ENCODE assay signal across 15 cellular contexts in the genomic region with DNA sequence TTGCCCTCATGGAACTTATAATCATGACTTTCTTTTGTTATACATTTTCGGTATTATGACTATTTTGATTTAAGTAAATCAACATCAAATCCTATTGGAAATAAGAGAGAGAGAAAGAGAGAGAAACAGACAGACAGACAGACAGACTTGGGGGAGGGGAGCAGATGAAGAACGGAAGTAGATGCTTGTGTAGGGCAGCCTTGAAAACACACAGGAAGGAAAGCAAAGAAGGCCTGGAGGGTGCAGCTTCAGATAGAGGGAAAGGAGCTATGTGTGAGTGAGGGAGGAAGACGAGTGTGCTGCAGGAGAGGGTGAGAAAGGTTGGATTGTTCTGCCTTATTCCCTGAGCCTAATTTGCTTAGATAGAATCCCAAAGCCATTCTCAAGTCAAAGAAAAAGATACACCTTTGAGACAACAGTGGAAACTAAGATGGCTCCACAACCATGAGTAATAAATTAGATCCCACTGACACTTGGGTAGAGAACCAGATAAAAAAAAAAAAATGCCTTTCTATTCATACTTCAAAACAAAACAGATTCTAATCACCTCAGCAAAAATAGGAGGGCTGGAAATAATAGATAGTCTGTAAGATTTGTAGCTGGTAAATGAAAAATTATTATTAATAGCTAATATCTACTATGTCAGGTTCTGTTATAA.
DNase-seq lines count a peak whose midpoint lies in the region; ATAC-seq and TF ChIP-seq lines count a peak whose summit lies in the region.
"Had no signal": no experiment of that assay in that cellular context is flagged by ENCODE, and none has a peak within 500 bp of the region (broad histone marks: within the 10 kb centered on the region; RNA-seq: fewer than 3 reads in every experiment).

No MANE protein-coding gene starts in this region.

- intact Hi-C loops in activated naive CD4-positive, alpha-beta T cell treated with anti-CD3 and anti-CD28 coated beads for 36 hours (cut with micrococcal nuclease), result loop anchor here (5.0 to 10.0 kb wide), 3 partner anchors 799 to 1336 kb away; a partner anchor contains a TSS
- intact Hi-C loops in naive thymus-derived CD4-positive, alpha-beta T cell (cut with micrococcal nuclease), result loop anchor here (2.0 kb wide), 3 partner anchors 13 to 21 kb away; no protein-coding TSS in a partner anchor

- no peaks in the 10 kb centered on the region for H3K27me3 Mint-ChIP-seq in activated naive CD4-positive, alpha-beta T cell treated with anti-CD3 and anti-CD28 coated beads for 36 hours (ENCODE audit: low read depth)
- no peaks in the 10 kb centered on the region for H3K27me3 Mint-ChIP-seq in T-helper 17 cell
- no peaks in the 10 kb centered on the region for H3K27me3 Mint-ChIP-seq in naive thymus-derived CD4-positive, alpha-beta T cell

- CTCF ChIA-PET in activated naive CD4-positive, alpha-beta T cell treated with anti-CD3 and anti-CD28 coated beads for 36 hours (lab: Charles Lee), result interaction anchor here (0.6 to 1.7 kb wide), 3 partner anchors 11 to 1284 kb away, joined by 3 to 4 read pairs (median 3); no protein-coding TSS in a partner anchor
- CTCF ChIA-PET in HEK293T (lab: Yijun Ruan, JAX), result no interaction called here
- CTCF ChIA-PET in naive thymus-derived CD4-positive, alpha-beta T cell (lab: Charles Lee), result interaction anchor here (0.6 to 1.1 kb wide), 2 partner anchors 10 to 240 kb away, joined by 3 to 4 read pairs; no protein-coding TSS in a partner anchor

- H3K4me3 ChIP-seq in naive thymus-derived CD4-positive, alpha-beta T cell (ENCODE audit: low read length), result no peak overlapping the region
- H3K4me3 ChIP-seq: HAP-1, PC-9, SJCRH30 had no signal

- H3K9me3 Mint-ChIP-seq in activated naive CD4-positive, alpha-beta T cell treated with anti-CD3 and anti-CD28 coated beads for 36 hours, result peaks cover 3% of the 10 kb centered on the region
- peaks cover 0 to 4% (median 0%) of the 10 kb centered on the region in 11 donors for H3K9me3 Mint-ChIP-seq in naive thymus-derived CD4-positive, alpha-beta T cell

- H3K36me3 Mint-ChIP-seq in activated naive CD4-positive, alpha-beta T cell treated with anti-CD3 and anti-CD28 coated beads for 36 hours (ENCODE audit: low read depth), result no peaks in the 10 kb centered on the region
- no peaks in the 10 kb centered on the region for H3K36me3 Mint-ChIP-seq in T-helper 17 cell (ENCODE audit: low read depth)
- H3K36me3 Mint-ChIP-seq in naive thymus-derived CD4-positive, alpha-beta T cell, result peaks cover 3 to 22% (median 4%) of the 10 kb centered on the region in 5 donors

- H3K4me3 Mint-ChIP-seq in activated naive CD4-positive, alpha-beta T cell treated with anti-CD3 and anti-CD28 coated beads for 36 hours, result no peak overlapping the region
- H3K4me3 Mint-ChIP-seq in T-helper 17 cell, result no peak overlapping the region
- no peak overlapping the region for H3K4me3 Mint-ChIP-seq in naive thymus-derived CD4-positive, alpha-beta T cell

- H3K27ac Mint-ChIP-seq in activated naive CD4-positive, alpha-beta T cell treated with anti-CD3 and anti-CD28 coated beads for 36 hours, result no peak overlapping the region
- H3K27ac Mint-ChIP-seq in T-helper 17 cell, result no peak overlapping the region
- H3K27ac Mint-ChIP-seq in naive thymus-derived CD4-positive, alpha-beta T cell, result no peak overlapping the region

- DNase-seq in activated naive CD4-positive, alpha-beta T cell treated with anti-CD3 and anti-CD28 coated beads for 36 hours, result peak; percentile 34
- DNase-seq in activated naive CD4-positive, alpha-beta T cell treated with anti-CD3 and anti-CD28 coated beads, Interleukin-2, amount 50 U/mL, for 16 hours, result no peak
- DNase-seq in HEK293T (ENCODE audit: extremely low spot score) (no peak), T-helper 17 cell (no peak), NCI-H2081 treated with DMSO at 0.1 percent for 48 hours (lab: John Stamatoyannopoulos, UW) (no peak), cerebellar nuclear complex (lab: John Stamatoyannopoulos, UW) (no peak)
- DNase-seq in naive thymus-derived CD4-positive, alpha-beta T cell, result no peak
- DNase-seq: DMS 273 treated with DMSO at 0.1 percent for 48 hours, NCI-H187 treated with DMSO at 0.1 percent for 48 hours, NCI-H2171, NCI-H446 treated with DMSO at 0.1 percent for 48 hours, PC-9, SJCRH30 had no signal

- peaks cover 35 to 41% of the 10 kb centered on the region in 2 donors for H3K4me1 ChIP-seq in naive thymus-derived CD4-positive, alpha-beta T cell (ENCODE audit: control insufficient read depth in 2 of 2, insufficient read depth in 2 of 2, low read length in 2 of 2)
- H3K4me1 ChIP-seq: HAP-1, SJCRH30 had no signal

- no peak overlapping the region for H3K27ac ChIP-seq in naive thymus-derived CD4-positive, alpha-beta T cell (ENCODE audit: low read depth, low read length)
- H3K27ac ChIP-seq: PC-9, SJCRH30 had no signal

- H3K4me1 Mint-ChIP-seq in activated naive CD4-positive, alpha-beta T cell treated with anti-CD3 and anti-CD28 coated beads for 36 hours (ENCODE audit: low read depth), result peaks cover 24% of the 10 kb centered on the region
- H3K4me1 Mint-ChIP-seq in T-helper 17 cell, result peaks cover 10% of the 10 kb centered on the region
- H3K4me1 Mint-ChIP-seq in naive thymus-derived CD4-positive, alpha-beta T cell, result peaks cover 10 to 21% (median 12%) of the 10 kb centered on the region in 7 donors

- ATAC-seq in T-helper 17 cell (peak; percentile 43), GM21723 (IDR thresholded peaks at IDR 0.05; ENCODE audit: unreplicated experiment) (no peak)
- ATAC-seq in naive thymus-derived CD4-positive, alpha-beta T cell, result peak; percentile 45

- no peaks in the 10 kb centered on the region for H3K36me3 ChIP-seq in naive thymus-derived CD4-positive, alpha-beta T cell (ENCODE audit: control insufficient read depth in 2 of 3, insufficient read depth in 3 of 3, low read length in 3 of 3)
- H3K36me3 ChIP-seq: HAP-1, SJCRH30 had no signal

- POLR2A ChIA-PET in HEK293T (lab: Yijun Ruan, JAX), result no interaction called here
- POLR2A ChIA-PET in naive thymus-derived CD4-positive, alpha-beta T cell (lab: Charles Lee), result interaction anchor here (0.6 to 3.6 kb wide), 4 partner anchors 10 to 118 kb away, joined by 3 to 32 read pairs (median 5); no protein-coding TSS in a partner anchor

- no peaks in the 10 kb centered on the region for H3K9me3 ChIP-seq in T-helper 17 cell (ENCODE audit: control insufficient read depth, low read length, poor library complexity, severe bottlenecking)
- no peaks in the 10 kb centered on the region for H3K9me3 ChIP-seq in naive thymus-derived CD4-positive, alpha-beta T cell (ENCODE audit: control insufficient read depth in 2 of 3, low read length in 3 of 3)
- H3K9me3 ChIP-seq: HAP-1, SJCRH30 had no signal

- H3K27me3 ChIP-seq in naive thymus-derived CD4-positive, alpha-beta T cell (ENCODE audit: control insufficient read depth in 2 of 2, insufficient read depth in 2 of 2, low read length in 2 of 2), result no peaks in the 10 kb centered on the region
- H3K27me3 ChIP-seq: SJCRH30 had no signal

TF ChIP-seq in HEK293T, 16 proteins besides CTCF, POLR2A, EP300 and RAD21:
- no peak for TF ChIP-seq SUZ12 (IDR thresholded peaks at IDR 0.05)
- no peak for TF ChIP-seq FOXM1 (IDR thresholded peaks at IDR 0.05; ENCODE audit: borderline replicate concordance)
- TF ChIP-seq L3MBTL2 (conservative IDR thresholded peaks at IDR 0.05), result no peak
- TF ChIP-seq HDGF (IDR thresholded peaks at IDR 0.05; ENCODE audit: borderline replicate concordance), result no peak
- TF ChIP-seq, protein P1, sequence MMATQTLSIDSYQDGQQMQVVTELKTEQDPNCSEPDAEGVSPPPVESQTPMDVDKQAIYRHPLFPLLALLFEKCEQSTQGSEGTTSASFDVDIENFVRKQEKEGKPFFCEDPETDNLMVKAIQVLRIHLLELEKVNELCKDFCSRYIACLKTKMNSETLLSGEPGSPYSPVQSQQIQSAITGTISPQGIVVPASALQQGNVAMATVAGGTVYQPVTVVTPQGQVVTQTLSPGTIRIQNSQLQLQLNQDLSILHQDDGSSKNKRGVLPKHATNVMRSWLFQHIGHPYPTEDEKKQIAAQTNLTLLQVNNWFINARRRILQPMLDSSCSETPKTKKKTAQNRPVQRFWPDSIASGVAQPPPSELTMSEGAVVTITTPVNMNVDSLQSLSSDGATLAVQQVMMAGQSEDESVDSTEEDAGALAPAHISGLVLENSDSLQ (IDR thresholded peaks at IDR 0.05), result 0 out of 2 replicates have a peak, but pooled peaks have one; percentile 13
- no peak for TF ChIP-seq ELF4 (IDR thresholded peaks at IDR 0.05)
TF ChIP-seq in HEK293T: peak in this region for 1.
